In genomic region chr2:161063074-161063945, GRCh38 we compare ENCODE assay signal across 8 cellular contexts.
DNase-seq lines count a peak whose midpoint lies in the region; ATAC-seq, FAIRE-seq and TF ChIP-seq lines count a peak whose summit lies in the region.

No MANE protein-coding gene starts in this region.

- intact Hi-C loops in kidney (cut with DNase I) = no loop called here

- no peak overlapping the region for H3K9ac ChIP-seq in kidney (ENCODE audit: low read length in 2 of 2)

- H3K4me3 ChIP-seq in WERI-Rb-1 (ENCODE audit: low read depth, low read length) (no peak overlapping the region), cardiac fibroblast (replicated peaks in 1 of 2; ENCODE audit: low read depth in 2 of 2, low read length in 2 of 2) (no peak overlapping the region), kidney (ENCODE audit: low read length in 2 of 2) (peak overlapping the region in 1 of 2 donors; percentile 10)

- ATAC-seq in GM18867 (IDR thresholded peaks at IDR 0.05; ENCODE audit: unreplicated experiment) (peak; percentile 94), HG03095 (IDR thresholded peaks at IDR 0.05; ENCODE audit: unreplicated experiment) (peak; percentile 86)

- peak; percentile 71 for DNase-seq in AG08396 (ENCODE audit: low spot score)
- peak; percentile 41 for DNase-seq in NCI-H2171 (lab: John Stamatoyannopoulos, UW)
- peak; percentile 76 for DNase-seq in WERI-Rb-1
- peak; percentile 90 to 91 for DNase-seq in cardiac fibroblast (ENCODE audit: low read depth in 2 of 2)
- DNase-seq in kidney = no peak
- peak; percentile 20 to 35 for DNase-seq in stimulated activated CD4-positive, alpha-beta T cell treated with anti-CD3 and anti-CD28 coated beads, Interleukin-1b, Interleukin-23, amount 100 ng/mL, for 1 hour (ENCODE audit: low read depth in 2 of 2)

- H3K27ac ChIP-seq in WERI-Rb-1 (no peak overlapping the region), kidney (ENCODE audit: low read depth in 2 of 2, low read length in 2 of 2) (no peak overlapping the region)

- peak; percentile 6 for FAIRE-seq in kidney (lab: Jason Lieb, UNC)

- H3K9me3 ChIP-seq in WERI-Rb-1 (ENCODE audit: severe bottlenecking) (no peaks in the 10 kb centered on the region), kidney (ENCODE audit: control insufficient read depth in 1 of 2, low read length in 2 of 2) (no peaks in the 10 kb centered on the region)

- no peaks in the 10 kb centered on the region for H3K36me3 ChIP-seq in WERI-Rb-1
- H3K36me3 ChIP-seq in kidney (ENCODE audit: control insufficient read depth in 1 of 2, insufficient read depth in 2 of 2, low read length in 2 of 2) = no peaks in the 10 kb centered on the region

- peak; percentile 79 for TF ChIP-seq CTCF in WERI-Rb-1 (IDR thresholded peaks at IDR 0.05; ENCODE audit: low read depth, low read length)
- peak; percentile 89 for TF ChIP-seq CTCF in cardiac fibroblast (IDR thresholded peaks at IDR 0.05; ENCODE audit: low read depth, low read length)
- peak; percentile 92 for TF ChIP-seq CTCF in kidney (IDR thresholded peaks at IDR 0.05; ENCODE audit: borderline replicate concordance, extremely low read depth, insufficient read depth)

- no peaks in the 10 kb centered on the region for H3K4me1 ChIP-seq in kidney (ENCODE audit: control insufficient read depth in 1 of 2, insufficient read depth in 1 of 2, low read depth in 1 of 2, low read length in 2 of 2)

- no peaks in the 10 kb centered on the region for H3K27me3 ChIP-seq in WERI-Rb-1 (ENCODE audit: insufficient read depth, low read depth, severe bottlenecking)
